Comparison of ENCODE assay signal across 2 cellular contexts in the genomic region with DNA sequence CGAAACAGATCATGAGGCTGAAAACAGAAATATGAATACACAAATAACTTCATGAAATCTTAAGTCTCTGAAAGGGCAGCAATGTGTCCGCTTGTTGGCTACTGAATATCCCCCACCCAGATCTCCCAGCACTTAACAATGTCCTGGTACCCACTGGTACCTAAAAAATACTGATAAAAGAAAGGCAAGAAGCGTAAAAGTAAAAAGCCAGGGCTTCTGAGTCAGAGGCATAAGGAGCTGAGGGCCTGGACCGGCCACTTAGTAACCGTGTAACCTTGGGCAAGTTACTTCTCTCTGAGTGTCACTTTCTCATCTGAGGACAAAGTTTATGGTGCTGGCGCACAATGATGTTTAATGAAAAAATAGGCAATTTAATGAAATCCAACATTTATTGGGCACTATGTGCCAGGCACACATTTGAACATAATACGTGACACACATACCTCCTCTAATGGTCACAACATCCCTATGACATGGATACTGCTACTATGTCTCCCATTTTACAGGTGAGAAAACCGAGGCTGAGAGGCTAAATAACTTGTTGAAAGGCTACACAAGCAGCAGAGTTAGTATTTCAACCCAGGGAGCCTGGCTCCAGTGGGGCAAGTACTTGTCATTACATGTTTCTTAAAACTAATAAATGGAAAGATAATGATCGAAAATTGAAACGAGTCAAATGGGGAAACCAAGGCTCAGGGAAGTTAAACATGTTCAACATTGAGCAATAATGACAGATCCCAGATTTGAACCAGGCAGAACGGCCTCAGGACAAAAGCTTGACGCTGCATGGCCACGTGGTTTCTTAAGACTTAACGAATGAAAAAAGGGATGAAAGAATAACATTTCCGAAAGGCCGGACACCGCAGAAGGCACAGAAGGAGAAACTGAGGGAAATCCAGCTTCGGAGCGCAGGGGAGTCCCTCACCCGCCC.
TF ChIP-seq lines count a peak whose summit lies in the region.

No MANE protein-coding gene starts in this region.

TF ChIP-seq in GM12878, 131 proteins besides CTCF, POLR2A, EP300 and RAD21 (continues in another document):
- TF ChIP-seq, protein P1, sequence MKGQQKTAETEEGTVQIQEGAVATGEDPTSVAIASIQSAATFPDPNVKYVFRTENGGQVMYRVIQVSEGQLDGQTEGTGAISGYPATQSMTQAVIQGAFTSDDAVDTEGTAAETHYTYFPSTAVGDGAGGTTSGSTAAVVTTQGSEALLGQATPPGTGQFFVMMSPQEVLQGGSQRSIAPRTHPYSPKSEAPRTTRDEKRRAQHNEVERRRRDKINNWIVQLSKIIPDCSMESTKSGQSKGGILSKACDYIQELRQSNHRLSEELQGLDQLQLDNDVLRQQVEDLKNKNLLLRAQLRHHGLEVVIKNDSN (IDR thresholded peaks at IDR 0.05; ENCODE audit: borderline replicate concordance, extremely low read length, insufficient read depth, low read depth, low read length), result peak; percentile 39
- TF ChIP-seq POU2F2 (IDR thresholded peaks at IDR 0.05; ENCODE audit: borderline replicate concordance, low read depth, low read length) (no peak), MAX (IDR thresholded peaks at IDR 0.05; ENCODE audit: low read depth, low read length) (peak; percentile 69; the same call in 1 of the 2 replicates), NFYA (IDR thresholded peaks at IDR 0.05; ENCODE audit: borderline replicate concordance, low read depth, low read length) (no peak), CEBPB (IDR thresholded peaks at IDR 0.05; ENCODE audit: borderline replicate concordance in 1 of 2, low read depth in 2 of 2, low read length in 2 of 2) (no peak), ETV6 (conservative IDR thresholded peaks at IDR 0.05 in 1 of 2, IDR thresholded peaks at IDR 0.05 in 1 of 2; ENCODE audit: borderline replicate concordance in 1 of 2, low read depth in 1 of 2) (no peak), RFX5 (IDR thresholded peaks at IDR 0.05; ENCODE audit: low read depth, low read length) (no peak), FOXM1 (IDR thresholded peaks at IDR 0.05; ENCODE audit: low read depth, low read length) (no peak), YY1 (IDR thresholded peaks at IDR 0.05; ENCODE audit: low read depth, low read length) (no peak), MXI1 (IDR thresholded peaks at IDR 0.05; ENCODE audit: low read depth, low read length) (peak; percentile 44; the same call in 1 of the 2 replicates), RB1 (IDR thresholded peaks at IDR 0.05; ENCODE audit: borderline replicate concordance) (no peak), CHD1 (IDR thresholded peaks at IDR 0.05; ENCODE audit: low read depth, low read length) (0 out of 2 replicates have a peak, but pooled peaks have one; percentile 70), PRDM15 (CRISPR knock-in tag; IDR thresholded peaks at IDR 0.05) (no peak), GABPA (IDR thresholded peaks at IDR 0.05; ENCODE audit: low read depth) (no peak), IRF4 (IDR thresholded peaks at IDR 0.05; ENCODE audit: low read depth, low read length) (no peak), ZNF24 (IDR thresholded peaks at IDR 0.05) (no peak), BHLHE40 (IDR thresholded peaks at IDR 0.05; ENCODE audit: borderline replicate concordance in 1 of 2, low read depth in 2 of 2, low read length in 1 of 2) (no peak), LARP7 (IDR thresholded peaks at IDR 0.05) (0 out of 2 replicates have a peak, but pooled peaks have one; percentile 16)
- TF ChIP-seq, protein P2, sequence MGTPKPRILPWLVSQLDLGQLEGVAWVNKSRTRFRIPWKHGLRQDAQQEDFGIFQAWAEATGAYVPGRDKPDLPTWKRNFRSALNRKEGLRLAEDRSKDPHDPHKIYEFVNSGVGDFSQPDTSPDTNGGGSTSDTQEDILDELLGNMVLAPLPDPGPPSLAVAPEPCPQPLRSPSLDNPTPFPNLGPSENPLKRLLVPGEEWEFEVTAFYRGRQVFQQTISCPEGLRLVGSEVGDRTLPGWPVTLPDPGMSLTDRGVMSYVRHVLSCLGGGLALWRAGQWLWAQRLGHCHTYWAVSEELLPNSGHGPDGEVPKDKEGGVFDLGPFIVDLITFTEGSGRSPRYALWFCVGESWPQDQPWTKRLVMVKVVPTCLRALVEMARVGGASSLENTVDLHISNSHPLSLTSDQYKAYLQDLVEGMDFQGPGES (IDR thresholded peaks at IDR 0.05), result no peak

TF ChIP-seq in HepG2, 621 proteins besides CTCF, POLR2A, EP300 and RAD21 (continues in another document):
- 0 out of 2 replicates have a peak, but pooled peaks have one; percentile 63 for TF ChIP-seq ZNF780A (CRISPR knock-in tag; IDR thresholded peaks at IDR 0.05)
- TF ChIP-seq GTF3A (CRISPR knock-in tag; conservative IDR thresholded peaks at IDR 0.05), result no peak
- TF ChIP-seq RFX3 (CRISPR knock-in tag; IDR thresholded peaks at IDR 0.05), result 0 out of 2 replicates have a peak, but pooled peaks have one; percentile 13
- 0 out of 2 replicates have a peak, but pooled peaks have one; percentile 22 for TF ChIP-seq KLF11 (CRISPR knock-in tag; IDR thresholded peaks at IDR 0.05)
- TF ChIP-seq ZMYM3 (CRISPR knock-in tag; IDR thresholded peaks at IDR 0.05), result peak; percentile 99
- peak; percentile 100 for TF ChIP-seq CHD4 (IDR thresholded peaks at IDR 0.05; ENCODE audit: borderline replicate concordance, low read length)
- TF ChIP-seq ADNP (CRISPR knock-in tag; IDR thresholded peaks at IDR 0.05), result peak; percentile 94
- TF ChIP-seq DMTF1 (CRISPR knock-in tag; IDR thresholded peaks at IDR 0.05), result peak; percentile 17; the same call in 1 of the 2 replicates
- peak; percentile 68 for TF ChIP-seq HDAC2 (CRISPR knock-in tag; IDR thresholded peaks at IDR 0.05)
- TF ChIP-seq ZNF136 (CRISPR knock-in tag; IDR thresholded peaks at IDR 0.05; ENCODE audit: low read depth), result 0 out of 2 replicates have a peak, but pooled peaks have one; percentile 47
- peak; percentile 6; the same call in 1 of the 2 replicates for TF ChIP-seq ZNF784 (CRISPR knock-in tag; IDR thresholded peaks at IDR 0.05; ENCODE audit: borderline replicate concordance)
- TF ChIP-seq ZNF570 (CRISPR knock-in tag; IDR thresholded peaks at IDR 0.05; ENCODE audit: borderline replicate concordance), result 0 out of 2 replicates have a peak, but pooled peaks have one; percentile 65
- 0 out of 2 replicates have a peak, but pooled peaks have one; percentile 18 for TF ChIP-seq ZNF3 (CRISPR knock-in tag; IDR thresholded peaks at IDR 0.05)
- TF ChIP-seq KDM1A (CRISPR knock-in tag; IDR thresholded peaks at IDR 0.05), result peak; percentile 99
- peak; percentile 4 for TF ChIP-seq ZNF564 (CRISPR knock-in tag; IDR thresholded peaks at IDR 0.05)
- TF ChIP-seq PAX8 (CRISPR knock-in tag; IDR thresholded peaks at IDR 0.05; ENCODE audit: borderline replicate concordance), result 0 out of 2 replicates have a peak, but pooled peaks have one; percentile 31
- TF ChIP-seq ZNF101 (CRISPR knock-in tag; IDR thresholded peaks at IDR 0.05; ENCODE audit: borderline replicate concordance, low read depth), result 0 out of 2 replicates have a peak, but pooled peaks have one; percentile 80
- TF ChIP-seq, protein P3, sequence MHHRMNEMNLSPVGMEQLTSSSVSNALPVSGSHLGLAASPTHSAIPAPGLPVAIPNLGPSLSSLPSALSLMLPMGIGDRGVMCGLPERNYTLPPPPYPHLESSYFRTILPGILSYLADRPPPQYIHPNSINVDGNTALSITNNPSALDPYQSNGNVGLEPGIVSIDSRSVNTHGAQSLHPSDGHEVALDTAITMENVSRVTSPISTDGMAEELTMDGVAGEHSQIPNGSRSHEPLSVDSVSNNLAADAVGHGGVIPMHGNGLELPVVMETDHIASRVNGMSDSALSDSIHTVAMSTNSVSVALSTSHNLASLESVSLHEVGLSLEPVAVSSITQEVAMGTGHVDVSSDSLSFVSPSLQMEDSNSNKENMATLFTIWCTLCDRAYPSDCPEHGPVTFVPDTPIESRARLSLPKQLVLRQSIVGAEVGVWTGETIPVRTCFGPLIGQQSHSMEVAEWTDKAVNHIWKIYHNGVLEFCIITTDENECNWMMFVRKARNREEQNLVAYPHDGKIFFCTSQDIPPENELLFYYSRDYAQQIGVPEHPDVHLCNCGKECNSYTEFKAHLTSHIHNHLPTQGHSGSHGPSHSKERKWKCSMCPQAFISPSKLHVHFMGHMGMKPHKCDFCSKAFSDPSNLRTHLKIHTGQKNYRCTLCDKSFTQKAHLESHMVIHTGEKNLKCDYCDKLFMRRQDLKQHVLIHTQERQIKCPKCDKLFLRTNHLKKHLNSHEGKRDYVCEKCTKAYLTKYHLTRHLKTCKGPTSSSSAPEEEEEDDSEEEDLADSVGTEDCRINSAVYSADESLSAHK (CRISPR knock-in tag; IDR thresholded peaks at IDR 0.05; ENCODE audit: borderline replicate concordance), result no peak
- TF ChIP-seq, protein P4, sequence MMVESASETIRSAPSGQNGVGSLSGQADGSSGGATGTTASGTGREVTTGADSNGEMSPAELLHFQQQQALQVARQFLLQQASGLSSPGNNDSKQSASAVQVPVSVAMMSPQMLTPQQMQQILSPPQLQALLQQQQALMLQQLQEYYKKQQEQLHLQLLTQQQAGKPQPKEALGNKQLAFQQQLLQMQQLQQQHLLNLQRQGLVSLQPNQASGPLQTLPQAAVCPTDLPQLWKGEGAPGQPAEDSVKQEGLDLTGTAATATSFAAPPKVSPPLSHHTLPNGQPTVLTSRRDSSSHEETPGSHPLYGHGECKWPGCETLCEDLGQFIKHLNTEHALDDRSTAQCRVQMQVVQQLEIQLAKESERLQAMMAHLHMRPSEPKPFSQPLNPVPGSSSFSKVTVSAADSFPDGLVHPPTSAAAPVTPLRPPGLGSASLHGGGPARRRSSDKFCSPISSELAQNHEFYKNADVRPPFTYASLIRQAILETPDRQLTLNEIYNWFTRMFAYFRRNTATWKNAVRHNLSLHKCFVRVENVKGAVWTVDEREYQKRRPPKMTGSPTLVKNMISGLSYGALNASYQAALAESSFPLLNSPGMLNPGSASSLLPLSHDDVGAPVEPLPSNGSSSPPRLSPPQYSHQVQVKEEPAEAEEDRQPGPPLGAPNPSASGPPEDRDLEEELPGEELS (CRISPR knock-in tag; IDR thresholded peaks at IDR 0.05), result 0 out of 2 replicates have a peak, but pooled peaks have one; percentile 3
- peak; percentile 27 for TF ChIP-seq ZNF337 (CRISPR knock-in tag; IDR thresholded peaks at IDR 0.05; ENCODE audit: borderline replicate concordance, low read depth)
- no peak; the same call in 1 of the 2 replicates for TF ChIP-seq ZNF777 (CRISPR knock-in tag; IDR thresholded peaks at IDR 0.05)
- TF ChIP-seq ZMYM2 (CRISPR knock-in tag; IDR thresholded peaks at IDR 0.05), result peak; percentile 83; the same call in 1 of the 2 replicates
- no peak for TF ChIP-seq USF2 (IDR thresholded peaks at IDR 0.05; ENCODE audit: low read depth, low read length)
- no peak; the same call in 1 of the 2 replicates for TF ChIP-seq USF2 (CRISPR knock-in tag; IDR thresholded peaks at IDR 0.05; ENCODE audit: borderline replicate concordance)
- TF ChIP-seq HOMEZ (CRISPR knock-in tag; IDR thresholded peaks at IDR 0.05; ENCODE audit: low read depth), result peak; percentile 8; the same call in 1 of the 2 replicates
- TF ChIP-seq SP5 (CRISPR knock-in tag; IDR thresholded peaks at IDR 0.05; ENCODE audit: borderline replicate concordance, low read depth), result 0 out of 2 replicates have a peak, but pooled peaks have one; percentile 15
- no peak for TF ChIP-seq TP53 (CRISPR knock-in tag; conservative IDR thresholded peaks at IDR 0.05)
- TF ChIP-seq HDAC6 (IDR thresholded peaks at IDR 0.05; ENCODE audit: low read depth, low read length), result peak; percentile 89; the same call in 1 of the 2 replicates
- TF ChIP-seq NR2C2 (CRISPR knock-in tag; IDR thresholded peaks at IDR 0.05; ENCODE audit: borderline replicate concordance), result 0 out of 2 replicates have a peak, but pooled peaks have one; percentile 8
